Comparison of ENCODE assay signal across 1 cellular context in the genomic region with DNA sequence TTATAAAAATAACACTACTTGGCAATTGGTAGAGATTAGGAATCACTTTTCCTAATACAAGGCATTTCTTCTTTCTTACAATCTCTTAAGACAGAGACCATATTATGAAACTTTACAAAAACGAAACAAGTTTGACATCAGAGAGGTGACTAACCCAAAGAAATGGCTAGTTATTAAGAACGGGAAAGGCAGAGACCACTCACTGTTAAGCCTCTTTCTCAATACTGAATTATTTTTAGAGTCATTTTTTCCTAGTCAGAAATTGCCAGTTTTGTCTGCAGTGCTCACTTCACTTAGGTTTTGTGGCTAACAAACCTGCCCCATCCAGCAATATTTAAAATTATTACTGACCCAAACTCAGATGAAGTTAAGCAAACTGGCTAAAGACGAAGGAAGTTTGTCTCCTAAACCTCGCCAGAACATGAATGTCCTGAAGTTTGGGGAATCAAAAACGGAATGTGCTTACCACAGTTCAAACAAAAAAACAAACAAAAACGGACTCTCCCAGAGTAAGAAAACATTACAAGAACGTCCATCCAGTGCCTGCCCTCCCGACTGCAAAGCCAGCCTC.
TF ChIP-seq lines count a peak whose summit lies in the region.

No MANE protein-coding gene starts in this region.

TF ChIP-seq in HepG2, 621 proteins besides CTCF, POLR2A, EP300 and RAD21 (continues in another document):
- TF ChIP-seq, protein P1, sequence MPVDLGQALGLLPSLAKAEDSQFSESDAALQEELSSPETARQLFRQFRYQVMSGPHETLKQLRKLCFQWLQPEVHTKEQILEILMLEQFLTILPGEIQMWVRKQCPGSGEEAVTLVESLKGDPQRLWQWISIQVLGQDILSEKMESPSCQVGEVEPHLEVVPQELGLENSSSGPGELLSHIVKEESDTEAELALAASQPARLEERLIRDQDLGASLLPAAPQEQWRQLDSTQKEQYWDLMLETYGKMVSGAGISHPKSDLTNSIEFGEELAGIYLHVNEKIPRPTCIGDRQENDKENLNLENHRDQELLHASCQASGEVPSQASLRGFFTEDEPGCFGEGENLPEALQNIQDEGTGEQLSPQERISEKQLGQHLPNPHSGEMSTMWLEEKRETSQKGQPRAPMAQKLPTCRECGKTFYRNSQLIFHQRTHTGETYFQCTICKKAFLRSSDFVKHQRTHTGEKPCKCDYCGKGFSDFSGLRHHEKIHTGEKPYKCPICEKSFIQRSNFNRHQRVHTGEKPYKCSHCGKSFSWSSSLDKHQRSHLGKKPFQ (CRISPR knock-in tag; IDR thresholded peaks at IDR 0.05; ENCODE audit: insufficient replicate concordance), result peak; percentile 46
- TF ChIP-seq MBNL3 (CRISPR knock-in tag; conservative IDR thresholded peaks at IDR 0.05) (no peak), ZNF33A (CRISPR knock-in tag; IDR thresholded peaks at IDR 0.05; ENCODE audit: borderline replicate concordance) (peak; percentile 77; the same call in 1 of the 2 replicates), ZNF605 (CRISPR knock-in tag; IDR thresholded peaks at IDR 0.05) (no peak), ZNF33B (CRISPR knock-in tag; IDR thresholded peaks at IDR 0.05) (0 out of 2 replicates have a peak, but pooled peaks have one; percentile 59), ZNF563 (CRISPR knock-in tag; IDR thresholded peaks at IDR 0.05) (no peak), ZNF367 (CRISPR knock-in tag; IDR thresholded peaks at IDR 0.05; ENCODE audit: borderline replicate concordance) (no peak), TRIM24 (CRISPR knock-in tag; IDR thresholded peaks at IDR 0.05) (no peak), HBP1 (CRISPR knock-in tag; IDR thresholded peaks at IDR 0.05; ENCODE audit: low read depth) (peak; percentile 5; the same call in 1 of the 2 replicates), PHF20 (CRISPR knock-in tag; IDR thresholded peaks at IDR 0.05) (0 out of 2 replicates have a peak, but pooled peaks have one; percentile 18), U2AF1 (optimal IDR thresholded peaks at IDR 0.05; ENCODE audit: low read depth, low read length) (no peak), GLI4 (CRISPR knock-in tag; IDR thresholded peaks at IDR 0.05; ENCODE audit: borderline replicate concordance) (peak; percentile 25; the same call in 1 of the 2 replicates), ZFP1 (CRISPR knock-in tag; IDR thresholded peaks at IDR 0.05) (peak; percentile 12; the same call in 1 of the 2 replicates), NONO (IDR thresholded peaks at IDR 0.05) (no peak), NONO (CRISPR knock-in tag; conservative IDR thresholded peaks at IDR 0.05) (peak; percentile 8; the same call in 1 of the 2 replicates), TERF1 (CRISPR knock-in tag; IDR thresholded peaks at IDR 0.05) (no peak), ZNF292 (CRISPR knock-in tag; IDR thresholded peaks at IDR 0.05; ENCODE audit: borderline replicate concordance, low read depth) (0 out of 2 replicates have a peak, but pooled peaks have one; percentile 4), ZNF205 (CRISPR knock-in tag; IDR thresholded peaks at IDR 0.05) (peak; percentile 6; the same call in 1 of the 2 replicates), FOSL1 (CRISPR knock-in tag; IDR thresholded peaks at IDR 0.05; ENCODE audit: borderline replicate concordance) (no peak), ZNF547 (CRISPR knock-in tag; IDR thresholded peaks at IDR 0.05) (peak; percentile 1; the same call in 1 of the 2 replicates), SIN3A (IDR thresholded peaks at IDR 0.05; ENCODE audit: borderline replicate concordance, low read depth, low read length) (0 out of 2 replicates have a peak, but pooled peaks have one; percentile 75), ZFP41 (CRISPR knock-in tag; IDR thresholded peaks at IDR 0.05; ENCODE audit: borderline replicate concordance) (no peak), ZNF263 (CRISPR knock-in tag; IDR thresholded peaks at IDR 0.05) (no peak), ZNF558 (CRISPR knock-in tag; IDR thresholded peaks at IDR 0.05; ENCODE audit: borderline replicate concordance) (no peak), ZKSCAN8 (CRISPR knock-in tag; IDR thresholded peaks at IDR 0.05; ENCODE audit: borderline replicate concordance) (0 out of 2 replicates have a peak, but pooled peaks have one; percentile 23), KDM2A (CRISPR knock-in tag; IDR thresholded peaks at IDR 0.05; ENCODE audit: borderline replicate concordance, low read depth) (no peak), RORA (CRISPR knock-in tag; IDR thresholded peaks at IDR 0.05) (no peak), TOPORS (CRISPR knock-in tag; IDR thresholded peaks at IDR 0.05) (no peak), PHF21A (CRISPR knock-in tag; IDR thresholded peaks at IDR 0.05) (0 out of 2 replicates have a peak, but pooled peaks have one; percentile 35), ZSCAN25 (CRISPR knock-in tag; IDR thresholded peaks at IDR 0.05) (0 out of 2 replicates have a peak, but pooled peaks have one; percentile 23), ZEB1 (IDR thresholded peaks at IDR 0.05; ENCODE audit: insufficient replicate concordance, low read depth) (peak; percentile 23), AHDC1 (CRISPR knock-in tag; IDR thresholded peaks at IDR 0.05; ENCODE audit: borderline replicate concordance) (peak; percentile 77; the same call in 1 of the 2 replicates), ZNF121 (CRISPR knock-in tag; IDR thresholded peaks at IDR 0.05) (0 out of 2 replicates have a peak, but pooled peaks have one; percentile 14), RBFOX2 (IDR thresholded peaks at IDR 0.05; ENCODE audit: low read depth, low read length) (0 out of 2 replicates have a peak, but pooled peaks have one; percentile 27)
- TF ChIP-seq, protein P2, sequence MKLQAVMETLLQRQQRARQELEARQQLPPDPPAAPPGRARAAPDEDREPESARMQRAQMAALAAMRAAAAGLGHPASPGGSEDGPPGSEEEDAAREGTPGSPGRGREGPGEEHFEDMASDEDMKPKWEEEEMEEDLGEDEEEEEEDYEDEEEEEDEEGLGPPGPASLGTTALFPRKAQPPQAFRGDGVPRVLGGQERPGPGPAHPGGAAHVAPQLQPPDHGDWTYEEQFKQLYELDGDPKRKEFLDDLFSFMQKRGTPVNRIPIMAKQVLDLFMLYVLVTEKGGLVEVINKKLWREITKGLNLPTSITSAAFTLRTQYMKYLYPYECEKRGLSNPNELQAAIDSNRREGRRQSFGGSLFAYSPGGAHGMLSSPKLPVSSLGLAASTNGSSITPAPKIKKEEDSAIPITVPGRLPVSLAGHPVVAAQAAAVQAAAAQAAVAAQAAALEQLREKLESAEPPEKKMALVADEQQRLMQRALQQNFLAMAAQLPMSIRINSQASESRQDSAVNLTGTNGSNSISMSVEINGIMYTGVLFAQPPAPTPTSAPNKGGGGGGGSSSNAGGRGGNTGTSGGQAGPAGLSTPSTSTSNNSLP (IDR thresholded peaks at IDR 0.05; ENCODE audit: low read depth, low read length), result 0 out of 2 replicates have a peak, but pooled peaks have one; percentile 2
- TF ChIP-seq, protein P3, sequence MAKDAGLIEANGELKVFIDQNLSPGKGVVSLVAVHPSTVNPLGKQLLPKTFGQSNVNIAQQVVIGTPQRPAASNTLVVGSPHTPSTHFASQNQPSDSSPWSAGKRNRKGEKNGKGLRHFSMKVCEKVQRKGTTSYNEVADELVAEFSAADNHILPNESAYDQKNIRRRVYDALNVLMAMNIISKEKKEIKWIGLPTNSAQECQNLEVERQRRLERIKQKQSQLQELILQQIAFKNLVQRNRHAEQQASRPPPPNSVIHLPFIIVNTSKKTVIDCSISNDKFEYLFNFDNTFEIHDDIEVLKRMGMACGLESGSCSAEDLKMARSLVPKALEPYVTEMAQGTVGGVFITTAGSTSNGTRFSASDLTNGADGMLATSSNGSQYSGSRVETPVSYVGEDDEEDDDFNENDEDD (CRISPR knock-in tag; IDR thresholded peaks at IDR 0.05; ENCODE audit: borderline replicate concordance), result no peak
- TF ChIP-seq, protein P4, sequence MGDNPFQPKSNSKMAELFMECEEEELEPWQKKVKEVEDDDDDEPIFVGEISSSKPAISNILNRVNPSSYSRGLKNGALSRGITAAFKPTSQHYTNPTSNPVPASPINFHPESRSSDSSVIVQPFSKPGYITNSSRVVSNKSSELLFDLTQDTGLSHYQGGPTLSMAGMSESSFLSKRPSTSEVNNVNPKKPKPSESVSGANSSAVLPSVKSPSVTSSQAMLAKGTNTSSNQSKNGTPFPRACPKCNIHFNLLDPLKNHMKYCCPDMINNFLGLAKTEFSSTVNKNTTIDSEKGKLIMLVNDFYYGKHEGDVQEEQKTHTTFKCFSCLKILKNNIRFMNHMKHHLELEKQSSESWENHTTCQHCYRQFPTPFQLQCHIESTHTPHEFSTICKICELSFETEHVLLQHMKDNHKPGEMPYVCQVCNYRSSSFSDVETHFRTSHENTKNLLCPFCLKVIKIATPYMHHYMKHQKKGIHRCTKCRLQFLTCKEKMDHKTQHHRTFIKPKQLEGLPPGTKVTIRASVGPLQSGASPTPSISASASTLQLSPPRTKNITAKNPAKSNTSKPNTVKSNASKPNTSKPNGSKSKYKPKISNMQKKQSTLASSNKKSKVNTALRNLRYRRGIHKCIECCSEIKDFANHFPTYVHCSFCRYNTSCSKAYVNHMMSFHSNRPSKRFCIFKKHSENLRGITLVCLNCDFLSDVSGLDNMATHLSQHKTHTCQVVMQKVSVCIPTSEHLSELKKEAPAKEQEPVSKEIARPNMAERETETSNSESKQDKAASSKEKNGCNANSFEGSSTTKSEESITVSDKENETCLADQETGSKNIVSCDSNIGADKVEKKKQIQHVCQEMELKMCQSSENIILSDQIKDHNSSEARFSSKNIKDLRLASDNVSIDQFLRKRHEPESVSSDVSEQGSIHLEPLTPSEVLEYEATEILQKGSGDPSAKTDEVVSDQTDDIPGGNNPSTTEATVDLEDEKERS (CRISPR knock-in tag; IDR thresholded peaks at IDR 0.05), result no peak
- TF ChIP-seq, protein P5, sequence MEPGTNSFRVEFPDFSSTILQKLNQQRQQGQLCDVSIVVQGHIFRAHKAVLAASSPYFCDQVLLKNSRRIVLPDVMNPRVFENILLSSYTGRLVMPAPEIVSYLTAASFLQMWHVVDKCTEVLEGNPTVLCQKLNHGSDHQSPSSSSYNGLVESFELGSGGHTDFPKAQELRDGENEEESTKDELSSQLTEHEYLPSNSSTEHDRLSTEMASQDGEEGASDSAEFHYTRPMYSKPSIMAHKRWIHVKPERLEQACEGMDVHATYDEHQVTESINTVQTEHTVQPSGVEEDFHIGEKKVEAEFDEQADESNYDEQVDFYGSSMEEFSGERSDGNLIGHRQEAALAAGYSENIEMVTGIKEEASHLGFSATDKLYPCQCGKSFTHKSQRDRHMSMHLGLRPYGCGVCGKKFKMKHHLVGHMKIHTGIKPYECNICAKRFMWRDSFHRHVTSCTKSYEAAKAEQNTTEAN (CRISPR knock-in tag; conservative IDR thresholded peaks at IDR 0.05), result 0 out of 2 replicates have a peak, but pooled peaks have one; percentile 14
